10 cellular contexts compared by ENCODE assay signal in genomic region chr22:36355362-36355761, GRCh38. TPM values are rescaled to one million over a fixed set of nuclear protein-coding genes. Genes with fewer than 3 reads are reported as not detected.
DNase-seq lines count a peak whose midpoint lies in the region; ATAC-seq and TF ChIP-seq lines count a peak whose summit lies in the region.
"Had no signal": no experiment of that assay in that cellular context is flagged by ENCODE, and none has a peak within 500 bp of the region (broad histone marks: within the 10 kb centered on the region; RNA-seq: fewer than 3 reads in every experiment).

No MANE protein-coding gene starts in this region.

- TF ChIP-seq CTCF in heart left ventricle (IDR thresholded peaks at IDR 0.05), result no peak
- no peak for TF ChIP-seq CTCF in MCF 10A (IDR thresholded peaks at IDR 0.05; ENCODE audit: unreplicated experiment)
- no peak for TF ChIP-seq CTCF in mucosa of descending colon (IDR thresholded peaks at IDR 0.05)
- TF ChIP-seq CTCF in uterus (IDR thresholded peaks at IDR 0.05), result no peak

- intact Hi-C loops in heart left ventricle (cut with DNase I) (no loop called here), Right ventricle myocardium superior (cut with DNase I) (no loop called here), MCF 10A (cut with micrococcal nuclease) (no loop called here), mucosa of descending colon (cut with DNase I, micrococcal nuclease) (no loop called here), uterus (cut with DNase I; ENCODE audit: low total_unique reads) (no loop called here)

- H3K4me3 ChIP-seq in heart left ventricle (peak overlapping the region in 6 of 12 donors; percentile 1 to 35 (median 19)), mucosa of descending colon (no peak overlapping the region), uterus (peak overlapping the region in 1 of 2 donors; percentile 14)

- H3K4me3 Mint-ChIP-seq in MCF 10A (ENCODE audit: unreplicated experiment), result no peak overlapping the region

- WGBS in heart left ventricle, 4 donors, result 24 to 34% (median 29%) methylated on average over 6 of the region's 6 CpGs

- H3K9me3 ChIP-seq in heart left ventricle (no peaks in the 10 kb centered on the region), mucosa of descending colon (no peaks in the 10 kb centered on the region), uterus (no peaks in the 10 kb centered on the region)

- DNase-seq in heart left ventricle (no peak), Right ventricle myocardium superior (no peak), MCF 10A (ENCODE audit: unreplicated experiment) (peak; percentile 37), mucosa of descending colon (peak in 1 of 3 donors; percentile 3), uterus (no peak), NCI-H2227 (lab: John Stamatoyannopoulos, UW; ENCODE audit: unreplicated experiment) (no peak), NCI-H2107 treated with DMSO at 0.1 percent for 48 hours (lab: John Stamatoyannopoulos, UW; ENCODE audit: unreplicated experiment) (no peak)
- DNase-seq: COR-L47, SHP77 had no signal

- POLR2A ChIA-PET in MCF 10A (lab: Yijun Ruan, JAX), result interaction anchor here (0.6 to 5.5 kb wide), 7 partner anchors 10 to 126 kb away, joined by 3 to 39 read pairs (median 8); partner anchors contain the start of genes MYH9 and TXN2

- peaks cover 32% of the 10 kb centered on the region for H3K36me3 Mint-ChIP-seq in MCF 10A (ENCODE audit: insufficient read depth, unreplicated experiment)

- peak overlapping the region; percentile 66 for H3K27ac Mint-ChIP-seq in MCF 10A (ENCODE audit: low read depth, unreplicated experiment)

- no peaks in the 10 kb centered on the region for H3K9me3 Mint-ChIP-seq in MCF 10A (ENCODE audit: unreplicated experiment)

- H3K27ac ChIP-seq in heart left ventricle (peak overlapping the region; percentile 57 to 99 (median 88)), uterus (peak overlapping the region; percentile 96 to 98)

- H3K36me3 ChIP-seq in heart left ventricle (peaks cover 0 to 25% (median 0%) of the 10 kb centered on the region in 9 donors), mucosa of descending colon (ENCODE audit: low read depth) (no peaks in the 10 kb centered on the region), uterus (no peaks in the 10 kb centered on the region)

- H3K27me3 ChIP-seq in heart left ventricle (no peaks in the 10 kb centered on the region), uterus (no peaks in the 10 kb centered on the region)

- H3K4me1 ChIP-seq in heart left ventricle (peaks cover 57 to 98% (median 95%) of the 10 kb centered on the region in 12 donors), mucosa of descending colon (ENCODE audit: low read depth) (peaks cover 69% of the 10 kb centered on the region), uterus (peaks cover 17 to 56% of the 10 kb centered on the region in 2 donors)

- peaks cover 73% of the 10 kb centered on the region for H3K4me1 Mint-ChIP-seq in MCF 10A (ENCODE audit: insufficient read depth, unreplicated experiment)

- ATAC-seq in heart left ventricle (peak in 1 of 4 donors; percentile 14), Right ventricle myocardium superior (ENCODE audit: poor library complexity) (no peak), mucosa of descending colon (peak; percentile 4), HG03045 (IDR thresholded peaks at IDR 0.05; ENCODE audit: unreplicated experiment) (no peak)

- TF ChIP-seq POLR2A in heart left ventricle (IDR thresholded peaks at IDR 0.05) (no peak), uterus (IDR thresholded peaks at IDR 0.05) (peak in 1 of 2 donors; percentile 11)

- CTCF ChIA-PET in MCF 10A (lab: Yijun Ruan, JAX), result interaction anchor here (0.5 to 1.5 kb wide), 4 partner anchors 10 to 31 kb away, joined by 3 to 7 read pairs (median 3); no protein-coding TSS in a partner anchor

- BruUV-seq in MCF 10A (replicated peaks; lab: Mats Ljungman, UMichigan), result no TSS peak

- H3K27me3 Mint-ChIP-seq in MCF 10A (ENCODE audit: insufficient read depth, unreplicated experiment), result no peaks in the 10 kb centered on the region

RNA-seq across cellular contexts. Expression of gene MYH9, which starts 32.4 kb away (rescaled TPM):
- 100 to 1,000 TPM; 126 to 482 (median 238) TPM for total RNA-seq in heart left ventricle
- 100 to 1,000 TPM; 109 to 407 TPM for polyA plus RNA-seq in heart left ventricle
- 138 TPM for total RNA-seq in Right ventricle myocardium superior
- total RNA-seq in MCF 10A (2022), result 643 and 653 TPM in 2 replicates
- 100 to 1,000 TPM; 501 to 831 (median 599) TPM for total RNA-seq in mucosa of descending colon
- total RNA-seq in uterus, result 1,000 to 10,000 TPM in 1 of 4 donors, 100 to 1,000 TPM in 3; 215 to 1,171 (median 400) TPM
